Comparison of ENCODE assay signal across 1 cellular context in the genomic region with DNA sequence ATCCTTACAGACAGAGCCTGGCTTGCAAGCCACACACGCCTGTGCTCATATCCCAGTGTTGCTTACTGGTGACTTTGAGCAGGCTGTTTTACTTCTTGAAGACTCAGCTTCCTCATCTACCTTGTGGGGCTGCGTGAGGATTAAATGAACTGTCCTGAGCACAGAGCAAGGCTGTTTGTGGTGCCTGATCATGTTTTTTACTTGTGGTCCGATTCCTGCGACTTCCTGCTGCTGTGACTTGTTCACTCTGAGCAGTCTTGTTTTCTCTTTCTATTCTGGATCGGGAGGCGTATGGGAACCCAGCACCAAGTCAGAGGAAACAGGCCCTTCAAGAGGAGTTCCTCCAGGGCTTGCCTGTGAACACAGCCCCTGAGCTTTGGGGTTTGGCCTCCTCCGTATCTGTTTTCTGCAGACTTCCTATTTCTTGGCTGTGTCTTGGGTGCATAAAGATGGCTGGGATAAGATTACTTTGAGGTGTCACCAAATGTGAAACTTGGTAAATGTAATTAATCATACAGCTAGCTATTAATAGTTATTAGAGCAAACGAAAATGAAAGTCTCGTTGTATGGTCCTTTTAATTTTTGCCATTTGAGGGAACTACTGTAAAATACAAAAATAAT.
TF ChIP-seq lines count a peak whose summit lies in the region.

No MANE protein-coding gene starts in this region.

TF ChIP-seq in K562, 482 proteins besides CTCF, POLR2A, EP300 and RAD21 (continued from another document and continues in another):
- no peak for TF ChIP-seq CHD7 (IDR thresholded peaks at IDR 0.05; ENCODE audit: low read depth, low read length)
- no peak for TF ChIP-seq SUPT5H (IDR thresholded peaks at IDR 0.05)
- TF ChIP-seq FOXO4 (CRISPR knock-in tag; IDR thresholded peaks at IDR 0.05), result no peak
- peak in 1 of 2 experiments; percentile 46; a peak in 1 of 4 replicates for TF ChIP-seq ARNT (IDR thresholded peaks at IDR 0.05)
- TF ChIP-seq, protein P1, sequence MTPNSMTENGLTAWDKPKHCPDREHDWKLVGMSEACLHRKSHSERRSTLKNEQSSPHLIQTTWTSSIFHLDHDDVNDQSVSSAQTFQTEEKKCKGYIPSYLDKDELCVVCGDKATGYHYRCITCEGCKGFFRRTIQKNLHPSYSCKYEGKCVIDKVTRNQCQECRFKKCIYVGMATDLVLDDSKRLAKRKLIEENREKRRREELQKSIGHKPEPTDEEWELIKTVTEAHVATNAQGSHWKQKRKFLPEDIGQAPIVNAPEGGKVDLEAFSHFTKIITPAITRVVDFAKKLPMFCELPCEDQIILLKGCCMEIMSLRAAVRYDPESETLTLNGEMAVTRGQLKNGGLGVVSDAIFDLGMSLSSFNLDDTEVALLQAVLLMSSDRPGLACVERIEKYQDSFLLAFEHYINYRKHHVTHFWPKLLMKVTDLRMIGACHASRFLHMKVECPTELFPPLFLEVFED (CRISPR knock-in tag; conservative IDR thresholded peaks at IDR 0.05), result no peak
- TF ChIP-seq IFI16 (CRISPR knock-in tag; IDR thresholded peaks at IDR 0.05), result no peak
- TF ChIP-seq MCM3 (IDR thresholded peaks at IDR 0.05), result no peak
- TF ChIP-seq TARDBP (IDR thresholded peaks at IDR 0.05), result no peak
- TF ChIP-seq, protein P2, sequence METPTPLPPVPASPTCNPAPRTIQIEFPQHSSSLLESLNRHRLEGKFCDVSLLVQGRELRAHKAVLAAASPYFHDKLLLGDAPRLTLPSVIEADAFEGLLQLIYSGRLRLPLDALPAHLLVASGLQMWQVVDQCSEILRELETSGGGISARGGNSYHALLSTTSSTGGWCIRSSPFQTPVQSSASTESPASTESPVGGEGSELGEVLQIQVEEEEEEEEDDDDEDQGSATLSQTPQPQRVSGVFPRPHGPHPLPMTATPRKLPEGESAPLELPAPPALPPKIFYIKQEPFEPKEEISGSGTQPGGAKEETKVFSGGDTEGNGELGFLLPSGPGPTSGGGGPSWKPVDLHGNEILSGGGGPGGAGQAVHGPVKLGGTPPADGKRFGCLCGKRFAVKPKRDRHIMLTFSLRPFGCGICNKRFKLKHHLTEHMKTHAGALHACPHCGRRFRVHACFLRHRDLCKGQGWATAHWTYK (CRISPR knock-in tag; IDR thresholded peaks at IDR 0.05), result no peak
- no peak for TF ChIP-seq NFIX (CRISPR knock-in tag; IDR thresholded peaks at IDR 0.05; ENCODE audit: low read depth)
- peak; percentile 86 for TF ChIP-seq PKNOX1 (IDR thresholded peaks at IDR 0.05)
- no peak for TF ChIP-seq SMC3 (conservative IDR thresholded peaks at IDR 0.05; ENCODE audit: insufficient read depth, low read depth, low read length)
- no peak for TF ChIP-seq SAFB2 (IDR thresholded peaks at IDR 0.05; ENCODE audit: borderline replicate concordance, low read depth, low read length, severe bottlenecking)
- no peak for TF ChIP-seq BDP1 (IDR thresholded peaks at IDR 0.05; ENCODE audit: insufficient read depth, insufficient read length)
- TF ChIP-seq NR3C1 (CRISPR knock-in tag; IDR thresholded peaks at IDR 0.05), result no peak
- TF ChIP-seq MCM7 (IDR thresholded peaks at IDR 0.05), result no peak
- TF ChIP-seq CHD2 (IDR thresholded peaks at IDR 0.05; ENCODE audit: low read depth, low read length), result no peak
- peak; percentile 56 for TF ChIP-seq SMAD4 (CRISPR knock-in tag; conservative IDR thresholded peaks at IDR 0.05)
- peak; percentile 86 for TF ChIP-seq GATA2 (CRISPR knock-in tag; IDR thresholded peaks at IDR 0.05)
- TF ChIP-seq SP1 (CRISPR knock-in tag; IDR thresholded peaks at IDR 0.05), result no peak
- peak; percentile 90 for TF ChIP-seq PML (IDR thresholded peaks at IDR 0.05; ENCODE audit: low read length)
- TF ChIP-seq U2AF1 (optimal IDR thresholded peaks at IDR 0.05; ENCODE audit: low read depth, low read length), result no peak
- TF ChIP-seq MEF2D (tag; conservative IDR thresholded peaks at IDR 0.05; ENCODE audit: low read depth), result peak; percentile 91
- no peak for TF ChIP-seq FOXA1 (IDR thresholded peaks at IDR 0.05; ENCODE audit: borderline replicate concordance)
- TF ChIP-seq FUS (optimal IDR thresholded peaks at IDR 0.05; ENCODE audit: low read depth, low read length), result no peak
- TF ChIP-seq KLF16 (IDR thresholded peaks at IDR 0.05), result peak; percentile 79
- no peak for TF ChIP-seq MYC (IDR thresholded peaks at IDR 0.05; ENCODE audit: low read depth, low read length)
- no peak for TF ChIP-seq MYC (CRISPR knock-in tag; IDR thresholded peaks at IDR 0.05; ENCODE audit: borderline replicate concordance, low read depth)
- TF ChIP-seq POLR2B (IDR thresholded peaks at IDR 0.05; ENCODE audit: low read depth, partially characterized antibody), result no peak
- TF ChIP-seq, protein P3, sequence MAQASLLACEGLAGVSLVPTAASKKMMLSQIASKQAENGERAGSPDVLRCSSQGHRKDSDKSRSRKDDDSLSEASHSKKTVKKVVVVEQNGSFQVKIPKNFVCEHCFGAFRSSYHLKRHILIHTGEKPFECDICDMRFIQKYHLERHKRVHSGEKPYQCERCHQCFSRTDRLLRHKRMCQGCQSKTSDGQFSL (CRISPR knock-in tag; IDR thresholded peaks at IDR 0.05), result no peak
- TF ChIP-seq, protein P3 (tag; IDR thresholded peaks at IDR 0.05), result no peak
- no peak for TF ChIP-seq C11orf30 (IDR thresholded peaks at IDR 0.05; ENCODE audit: low read depth)
- TF ChIP-seq, protein P4, sequence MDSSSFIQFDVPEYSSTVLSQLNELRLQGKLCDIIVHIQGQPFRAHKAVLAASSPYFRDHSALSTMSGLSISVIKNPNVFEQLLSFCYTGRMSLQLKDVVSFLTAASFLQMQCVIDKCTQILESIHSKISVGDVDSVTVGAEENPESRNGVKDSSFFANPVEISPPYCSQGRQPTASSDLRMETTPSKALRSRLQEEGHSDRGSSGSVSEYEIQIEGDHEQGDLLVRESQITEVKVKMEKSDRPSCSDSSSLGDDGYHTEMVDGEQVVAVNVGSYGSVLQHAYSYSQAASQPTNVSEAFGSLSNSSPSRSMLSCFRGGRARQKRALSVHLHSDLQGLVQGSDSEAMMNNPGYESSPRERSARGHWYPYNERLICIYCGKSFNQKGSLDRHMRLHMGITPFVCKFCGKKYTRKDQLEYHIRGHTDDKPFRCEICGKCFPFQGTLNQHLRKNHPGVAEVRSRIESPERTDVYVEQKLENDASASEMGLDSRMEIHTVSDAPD (CRISPR knock-in tag; IDR thresholded peaks at IDR 0.05), result no peak
- no peak for TF ChIP-seq CREB3L1 (IDR thresholded peaks at IDR 0.05; ENCODE audit: borderline replicate concordance, low read depth)
- no peak for TF ChIP-seq ZNF253 (CRISPR knock-in tag; conservative IDR thresholded peaks at IDR 0.05)
